1 cellular context compared by ENCODE assay signal in genomic region chr7:27176343-27176731, GRCh38.
TF ChIP-seq lines count a peak whose summit lies in the region.

No MANE protein-coding gene starts in this region.

TF ChIP-seq in IMR-90, 13 proteins besides CTCF, POLR2A, EP300 and RAD21 (continued from another document):
- no peak for TF ChIP-seq ELK1 (IDR thresholded peaks at IDR 0.05; ENCODE audit: borderline replicate concordance, low read depth, low read length)
- TF ChIP-seq CHD1 (IDR thresholded peaks at IDR 0.05; ENCODE audit: low read depth, low read length): no peak
- TF ChIP-seq CEBPB (IDR thresholded peaks at IDR 0.05; ENCODE audit: low read depth, low read length): no peak
- TF ChIP-seq RFX5 (IDR thresholded peaks at IDR 0.05; ENCODE audit: low read depth, low read length): no peak
- TF ChIP-seq FOS (IDR thresholded peaks at IDR 0.05; ENCODE audit: low read depth, low read length): no peak
- no peak for TF ChIP-seq USF2 (IDR thresholded peaks at IDR 0.05; ENCODE audit: low read depth, low read length)
TF ChIP-seq in IMR-90: peak in this region for 0.
